1 cellular context compared by ENCODE assay signal in genomic region chr5:140734354-140734753, GRCh38.
TF ChIP-seq lines count a peak whose summit lies in the region.

No MANE protein-coding gene starts in this region.

TF ChIP-seq in K562, 482 proteins besides CTCF, POLR2A, EP300 and RAD21:
- peak; percentile 59 for TF ChIP-seq DEAF1 (CRISPR knock-in tag; IDR thresholded peaks at IDR 0.05)
- no peak for TF ChIP-seq GATAD2A (IDR thresholded peaks at IDR 0.05)
- no peak for TF ChIP-seq ZNF280A (IDR thresholded peaks at IDR 0.05; ENCODE audit: low read depth, partially characterized antibody)
- TF ChIP-seq SMC3 (conservative IDR thresholded peaks at IDR 0.05; ENCODE audit: insufficient read depth, low read depth, low read length) = peak; percentile 57
- TF ChIP-seq PKNOX1 (IDR thresholded peaks at IDR 0.05) = peak; percentile 40
- TF ChIP-seq ZFP36 (IDR thresholded peaks at IDR 0.05; ENCODE audit: low read depth, low read length, partially characterized antibody) = peak; percentile 7
- peak; percentile 57; the same call in 1 of the 2 replicates for TF ChIP-seq STAG1 (CRISPR knock-in tag; IDR thresholded peaks at IDR 0.05; ENCODE audit: borderline replicate concordance)
TF ChIP-seq in K562: peak in this region for 5.
